ENCODE assay signal across 22 cellular contexts in genomic region chr17:41421617-41422016, GRCh38. TPM values are rescaled to one million over a fixed set of nuclear protein-coding genes. Genes with fewer than 3 reads are reported as not detected.
"Had no signal": no experiment of that assay in that cellular context is flagged by ENCODE, and none has a peak within 500 bp of the region (broad histone marks: within the 10 kb centered on the region; RNA-seq: fewer than 3 reads in every experiment).

No MANE protein-coding gene starts in this region.

- H3K9me3 ChIP-seq: ascending aorta, testis had no signal

- H3K27me3 ChIP-seq: ascending aorta, testis had no signal

- H3K36me3 ChIP-seq: ascending aorta had no signal

- H3K27me3 Mint-ChIP-seq: activated naive CD4-positive, alpha-beta T cell treated with anti-CD3 and anti-CD28 coated beads, Interleukin-2, amount 50 U/mL, for 24 hours; T-cell had no signal

- H3K4me3 Mint-ChIP-seq: activated CD8-positive, alpha-beta T cell treated with anti-CD3 and anti-CD28 coated beads, Interleukin-2, amount 10 ng/mL, durations not matched to agents 7 days and 5 days; activated naive CD4-positive, alpha-beta T cell treated with anti-CD3 and anti-CD28 coated beads, Interleukin-2, amount 50 U/mL, for 24 hours; endodermal cell; T-cell had no signal

- H3K27ac Mint-ChIP-seq: activated CD8-positive, alpha-beta T cell treated with anti-CD3 and anti-CD28 coated beads, Interleukin-2, amount 10 ng/mL, durations not matched to agents 7 days and 5 days; activated naive CD4-positive, alpha-beta T cell treated with anti-CD3 and anti-CD28 coated beads, Interleukin-2, amount 50 U/mL, for 24 hours; endodermal cell; naive B cell; T-cell had no signal

- H3K9me3 Mint-ChIP-seq: activated naive CD4-positive, alpha-beta T cell treated with anti-CD3 and anti-CD28 coated beads, Interleukin-2, amount 50 U/mL, for 24 hours; endodermal cell; T-cell had no signal

- H3K4me3 ChIP-seq: ascending aorta, coronary artery, testis had no signal

- DNase-seq: activated CD4-positive, alpha-beta T cell treated with anti-CD3 and anti-CD28 coated beads for 1 hour; activated CD4-positive, alpha-beta T cell treated with anti-CD3 and anti-CD28 coated beads, Interleukin-2, amount 50 U/mL, for 1 hour; activated CD8-positive, alpha-beta T cell treated with anti-CD3 and anti-CD28 coated beads, Interleukin-2, amount 10 ng/mL, durations not matched to agents 7 days and 5 days; activated gamma-delta T cell treated with Interleukin-2 at 50 U/mL for 16 hours; cerebellar nuclear complex; endodermal cell; mesendoderm; naive B cell; occipital lobe; stimulated activated CD4-positive, alpha-beta T cell treated with anti-CD3 and anti-CD28 coated beads, Interleukin-2, amount 100 ng/mL, for 48 hours; stimulated activated naive CD4-positive, alpha-beta T cell; T-cell had no signal

- H3K4me1 Mint-ChIP-seq: endodermal cell had no signal

- H3K27ac ChIP-seq: ascending aorta, coronary artery had no signal

- H3K36me3 Mint-ChIP-seq: activated naive CD4-positive, alpha-beta T cell treated with anti-CD3 and anti-CD28 coated beads, Interleukin-2, amount 50 U/mL, for 24 hours; naive B cell; T-cell had no signal

- ATAC-seq: activated CD8-positive, alpha-beta T cell treated with anti-CD3 and anti-CD28 coated beads, Interleukin-2, amount 10 ng/mL, durations not matched to agents 7 days and 5 days; T-cell had no signal

- FAIRE-seq: TTC549 had no signal

RNA-seq across cellular contexts. Expression of gene KRT37, which starts 2.8 kb away (rescaled TPM):
- total RNA-seq: activated CD8-positive, alpha-beta T cell treated with anti-CD3 and anti-CD28 coated beads, Interleukin-2, amount 10 ng/mL, durations not matched to agents 7 days and 5 days; ascending aorta; endodermal cell; epithelial cell of proximal tubule; liver; mucosa of gallbladder; occipital lobe; sciatic nerve; T-cell; testis had no signal
- polyA plus RNA-seq: liver, neural cell had no signal

RNA-seq across cellular contexts. Expression of gene KRT38, which starts 19.2 kb away (rescaled TPM):
- total RNA-seq: activated CD8-positive, alpha-beta T cell treated with anti-CD3 and anti-CD28 coated beads, Interleukin-2, amount 10 ng/mL, durations not matched to agents 7 days and 5 days; ascending aorta; endodermal cell; epithelial cell of proximal tubule; liver; mucosa of gallbladder; occipital lobe; sciatic nerve; T-cell; testis had no signal
- polyA plus RNA-seq: liver, neural cell had no signal

RNA-seq across cellular contexts. Expression of gene KRT31, which starts 24.2 kb away (rescaled TPM):
- total RNA-seq: activated CD8-positive, alpha-beta T cell treated with anti-CD3 and anti-CD28 coated beads, Interleukin-2, amount 10 ng/mL, durations not matched to agents 7 days and 5 days; ascending aorta; endodermal cell; epithelial cell of proximal tubule; liver; mucosa of gallbladder; sciatic nerve; T-cell had no signal
- polyA plus RNA-seq: liver, neural cell had no signal

RNA-seq across cellular contexts. Expression of gene KRT34, which starts 39.5 kb away (rescaled TPM):
- total RNA-seq: activated CD8-positive, alpha-beta T cell treated with anti-CD3 and anti-CD28 coated beads, Interleukin-2, amount 10 ng/mL, durations not matched to agents 7 days and 5 days; ascending aorta; endodermal cell; liver; mucosa of gallbladder; sciatic nerve; T-cell had no signal
- polyA plus RNA-seq: liver, neural cell had no signal

RNA-seq across cellular contexts. Expression of gene KRT32, which starts 45.6 kb away (rescaled TPM):
- total RNA-seq: activated CD8-positive, alpha-beta T cell treated with anti-CD3 and anti-CD28 coated beads, Interleukin-2, amount 10 ng/mL, durations not matched to agents 7 days and 5 days; ascending aorta; endodermal cell; epithelial cell of proximal tubule; liver; mucosa of gallbladder; occipital lobe; T-cell had no signal
- polyA plus RNA-seq: liver, neural cell had no signal
